Comparison of ENCODE assay signal across 8 cellular contexts in genomic region chr12:46825526-46826414, GRCh38. TPM values are rescaled to one million over a fixed set of nuclear protein-coding genes. Genes with fewer than 3 reads are reported as not detected.
DNase-seq lines count a peak whose midpoint lies in the region; TF ChIP-seq lines count a peak whose summit lies in the region.

Gene SLC38A4 (minus strand): TSS chr12:46825997. CDS start chr12:46793071, 32,926 bp downstream.

- H3K4me3 ChIP-seq in lower leg skin (ENCODE audit: low read depth, poor library complexity, severe bottlenecking): no peak within 1 kb of the TSS

- intact Hi-C loops in lower leg skin (cut with DNase I; ENCODE audit: low total_unique reads): no loop called here

- WGBS in lower leg skin, 2 donors: 15% methylated on average over 30 of the region's 30 CpGs

- TF ChIP-seq POLR2A in lower leg skin (IDR thresholded peaks at IDR 0.05): no peak

- TF ChIP-seq CTCF in lower leg skin (IDR thresholded peaks at IDR 0.05): peak in 1 of 3 donors; percentile 30

- peak; percentile 9 for DNase-seq in GM04503 (ENCODE audit: low read depth)
- peak; percentile 33 for DNase-seq in amniotic epithelial cell (ENCODE audit: low read depth)
- DNase-seq in hepatic stellate cell (ENCODE audit: low spot score): peak; percentile 49
- DNase-seq in retina: peak; percentile 79
- DNase-seq in DMS79 treated with DMSO at 0.1 percent for 48 hours (lab: John Stamatoyannopoulos, UW): no peak
- no peak for DNase-seq in NCI-H446 (lab: John Stamatoyannopoulos, UW)
- no peak for DNase-seq in lower leg skin (ENCODE audit: low spot score in 2 of 2)
- DNase-seq in NAMALWA (ENCODE audit: low spot score): no peak

RNA-seq across cellular contexts. Expression of gene SLC38A4, which starts in this region (rescaled TPM):
- 1 to 10 TPM in 2 of 4 donors, under 1 TPM in 2; 0.46 to 1.9 (median 0.88) TPM for total RNA-seq in lower leg skin

Comparison
In these comparisons a context has a peak if more than half of its experiments do, and no peak if none do; other contexts are left out.
1. DNase-seq: peak in GM04503 (single experiment), amniotic epithelial cell (single experiment), hepatic stellate cell (single experiment) and retina (single experiment); none in DMS79 treated with DMSO at 0.1 percent for 48 hours (single experiment), NCI-H446 (0 of 2), lower leg skin (0 of 2) and NAMALWA (single experiment).